Comparison of ENCODE assay signal across 1 cellular context in the genomic region with DNA sequence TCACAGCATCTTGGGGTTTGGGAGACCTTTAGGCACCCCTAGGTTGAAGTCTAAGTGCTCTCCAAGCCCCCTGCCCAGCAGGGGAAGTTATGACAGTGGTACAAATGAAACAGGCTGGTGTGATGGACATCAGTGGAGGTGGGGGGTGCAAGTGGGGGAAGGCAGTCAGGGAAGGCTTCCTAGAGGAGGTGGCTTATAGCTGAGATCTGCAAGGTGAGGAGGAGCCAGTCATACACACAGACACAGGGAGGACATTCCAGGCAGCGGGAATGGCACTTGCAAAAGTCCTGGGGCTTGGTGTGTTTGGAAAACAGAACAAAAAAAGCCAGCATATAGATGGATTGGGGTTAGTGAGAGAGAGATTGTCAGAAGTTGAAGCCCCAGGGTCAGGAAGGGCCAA.
A peak's percentile ranks its signal among the peaks of the same experiment; 100 is the strongest.
TF ChIP-seq lines count a peak whose summit lies in the region.

No MANE protein-coding gene starts in this region.

TF ChIP-seq in GM12878, 131 proteins besides CTCF, POLR2A, EP300 and RAD21:
- TF ChIP-seq, protein P1, sequence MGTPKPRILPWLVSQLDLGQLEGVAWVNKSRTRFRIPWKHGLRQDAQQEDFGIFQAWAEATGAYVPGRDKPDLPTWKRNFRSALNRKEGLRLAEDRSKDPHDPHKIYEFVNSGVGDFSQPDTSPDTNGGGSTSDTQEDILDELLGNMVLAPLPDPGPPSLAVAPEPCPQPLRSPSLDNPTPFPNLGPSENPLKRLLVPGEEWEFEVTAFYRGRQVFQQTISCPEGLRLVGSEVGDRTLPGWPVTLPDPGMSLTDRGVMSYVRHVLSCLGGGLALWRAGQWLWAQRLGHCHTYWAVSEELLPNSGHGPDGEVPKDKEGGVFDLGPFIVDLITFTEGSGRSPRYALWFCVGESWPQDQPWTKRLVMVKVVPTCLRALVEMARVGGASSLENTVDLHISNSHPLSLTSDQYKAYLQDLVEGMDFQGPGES (IDR thresholded peaks at IDR 0.05), result no peak
- TF ChIP-seq ASH2L (IDR thresholded peaks at IDR 0.05; ENCODE audit: borderline replicate concordance, low read depth), result no peak
- no peak for TF ChIP-seq EGR1 (IDR thresholded peaks at IDR 0.05; ENCODE audit: borderline replicate concordance in 1 of 2, low read depth in 2 of 2, low read length in 2 of 2)
- no peak for TF ChIP-seq NFYA (IDR thresholded peaks at IDR 0.05; ENCODE audit: borderline replicate concordance, low read depth, low read length)
- TF ChIP-seq, protein P2, sequence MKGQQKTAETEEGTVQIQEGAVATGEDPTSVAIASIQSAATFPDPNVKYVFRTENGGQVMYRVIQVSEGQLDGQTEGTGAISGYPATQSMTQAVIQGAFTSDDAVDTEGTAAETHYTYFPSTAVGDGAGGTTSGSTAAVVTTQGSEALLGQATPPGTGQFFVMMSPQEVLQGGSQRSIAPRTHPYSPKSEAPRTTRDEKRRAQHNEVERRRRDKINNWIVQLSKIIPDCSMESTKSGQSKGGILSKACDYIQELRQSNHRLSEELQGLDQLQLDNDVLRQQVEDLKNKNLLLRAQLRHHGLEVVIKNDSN (IDR thresholded peaks at IDR 0.05; ENCODE audit: borderline replicate concordance, extremely low read length, insufficient read depth, low read depth, low read length), result no peak
- TF ChIP-seq SMAD5 (IDR thresholded peaks at IDR 0.05; ENCODE audit: low read depth), result 0 out of 2 replicates have a peak, but pooled peaks have one; percentile 10
- TF ChIP-seq, protein P3, sequence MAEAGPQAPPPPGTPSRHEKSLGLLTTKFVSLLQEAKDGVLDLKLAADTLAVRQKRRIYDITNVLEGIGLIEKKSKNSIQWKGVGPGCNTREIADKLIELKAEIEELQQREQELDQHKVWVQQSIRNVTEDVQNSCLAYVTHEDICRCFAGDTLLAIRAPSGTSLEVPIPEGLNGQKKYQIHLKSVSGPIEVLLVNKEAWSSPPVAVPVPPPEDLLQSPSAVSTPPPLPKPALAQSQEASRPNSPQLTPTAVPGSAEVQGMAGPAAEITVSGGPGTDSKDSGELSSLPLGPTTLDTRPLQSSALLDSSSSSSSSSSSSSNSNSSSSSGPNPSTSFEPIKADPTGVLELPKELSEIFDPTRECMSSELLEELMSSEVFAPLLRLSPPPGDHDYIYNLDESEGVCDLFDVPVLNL (IDR thresholded peaks at IDR 0.05; ENCODE audit: low read depth, low read length), result no peak
TF ChIP-seq in GM12878: peak in this region for 1.
